In the genomic region with DNA sequence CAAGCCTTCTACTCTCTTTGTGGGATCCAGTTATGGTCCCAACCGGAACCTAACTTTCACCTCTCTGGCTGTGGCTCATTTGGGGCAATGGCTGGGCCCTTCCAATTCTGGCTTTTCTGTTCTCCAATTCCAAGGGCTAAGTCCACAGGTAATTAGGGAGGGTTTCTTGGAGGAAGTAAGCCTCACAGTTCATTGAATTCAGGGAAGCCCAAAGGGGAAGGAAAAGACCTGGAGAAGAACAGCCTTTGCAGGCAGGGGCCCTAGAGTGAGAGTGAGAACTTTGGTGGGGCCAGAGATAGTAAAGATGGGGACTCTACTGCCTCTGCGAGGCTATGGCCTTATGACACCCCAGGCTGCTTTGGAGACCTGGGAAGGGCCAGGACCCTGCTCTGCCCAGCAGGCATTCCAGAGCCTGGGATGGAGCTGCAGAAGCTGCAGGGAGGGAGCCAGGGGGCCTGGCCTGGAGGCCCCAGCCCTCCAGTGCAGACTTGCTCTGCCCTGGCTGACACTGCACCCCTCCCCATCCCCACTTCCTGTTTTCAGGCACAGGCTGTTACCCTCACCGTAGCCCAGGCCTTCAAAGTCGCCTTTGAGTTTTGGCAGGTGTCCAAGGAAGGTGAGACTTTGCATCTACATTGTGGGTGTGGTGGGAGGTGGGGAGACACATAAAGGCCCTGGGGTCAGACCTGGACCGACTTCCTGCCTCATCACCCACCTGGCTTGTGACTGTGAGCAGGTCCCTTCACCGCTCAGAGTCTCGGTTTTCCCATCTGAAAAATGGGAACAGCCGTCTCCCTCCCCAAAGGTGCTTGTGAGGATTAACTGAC, we compare ENCODE assay signal across 8 cellular contexts. TPM values are rescaled to one million over a fixed set of nuclear protein-coding genes. Genes with fewer than 3 reads are reported as not detected.
DNase-seq lines count a peak whose midpoint lies in the region; ATAC-seq and TF ChIP-seq lines count a peak whose summit lies in the region.

No MANE protein-coding gene starts in this region.

- H2AFZ ChIP-seq in OCI-LY7 (ENCODE audit: low read length): no peak overlapping the region

- H3K4me1 ChIP-seq in OCI-LY7 (ENCODE audit: insufficient read depth, low read length, poor library complexity, severe bottlenecking): peaks cover 86% of the 10 kb centered on the region
- H3K4me1 ChIP-seq in prostate gland (replicated peaks): peaks cover 32% of the 10 kb centered on the region
- peaks cover 52% of the 10 kb centered on the region for H3K4me1 ChIP-seq in suprapubic skin

- POLR2A ChIA-PET in OCI-LY7 (lab: Charles Lee): interaction anchor here (0.6 to 1.9 kb wide), 2 partner anchors 13 to 343 kb away, joined by 4 to 17 read pairs; no protein-coding TSS in a partner anchor

- H3K9me3 ChIP-seq in OCI-LY7 (ENCODE audit: low read length) (no peaks in the 10 kb centered on the region), prostate gland (no peaks in the 10 kb centered on the region), suprapubic skin (no peaks in the 10 kb centered on the region)

- H3K27ac ChIP-seq in OCI-LY7 (ENCODE audit: low read depth, low read length, poor library complexity, severe bottlenecking): peak overlapping the region; percentile 85
- H3K27ac ChIP-seq in prostate gland: peak overlapping the region; percentile 20 to 32
- H3K27ac ChIP-seq in suprapubic skin: no peak overlapping the region

- TF ChIP-seq POLR2A in prostate gland (IDR thresholded peaks at IDR 0.05): no peak
- no peak for TF ChIP-seq POLR2A in suprapubic skin (IDR thresholded peaks at IDR 0.05)

- no peaks in the 10 kb centered on the region for H4K20me1 ChIP-seq in OCI-LY7 (ENCODE audit: insufficient read depth, low read length)

- H3K36me3 ChIP-seq in OCI-LY7 (ENCODE audit: insufficient read depth, low read length) (peaks cover 28% of the 10 kb centered on the region; the same call in 1 of the 2 replicates), prostate gland (no peaks in the 10 kb centered on the region), suprapubic skin (peaks cover 50% of the 10 kb centered on the region)

- no peaks in the 10 kb centered on the region for H3K9me2 ChIP-seq in OCI-LY7 (ENCODE audit: insufficient read depth, low read length)

- H3K4me3 ChIP-seq in OCI-LY7 (ENCODE audit: low read depth, low read length, poor library complexity, severe bottlenecking): peak overlapping the region; percentile 64
- no peak overlapping the region for H3K4me3 ChIP-seq in prostate gland
- no peak overlapping the region for H3K4me3 ChIP-seq in suprapubic skin

- H3K27me3 ChIP-seq in prostate gland (replicated peaks; ENCODE audit: insufficient read depth) (no peaks in the 10 kb centered on the region), suprapubic skin (no peaks in the 10 kb centered on the region)

- 0 out of 2 replicates have a peak, but pooled peaks cover 4% of the 10 kb centered on the region for H3K79me2 ChIP-seq in OCI-LY7 (ENCODE audit: insufficient read depth, low read depth, low read length)

- DNase-seq in CD1c-positive myeloid dendritic cell (ENCODE audit: extremely low spot score): peak; percentile 51
- peak; percentile 98 for DNase-seq in OCI-LY7 (ENCODE audit: low spot score)
- DNase-seq in activated effector memory CD4-positive, alpha-beta T cell treated with anti-CD3 and anti-CD28 coated beads, Interleukin-2, amount 50 U/mL, for 16 hours: peak; percentile 87
- DNase-seq in prostate gland (ENCODE audit: low spot score): peak; percentile 23
- DNase-seq in cortex of kidney (lab: John Stamatoyannopoulos, UW): no peak
- no peak for DNase-seq in A172 (ENCODE audit: low spot score)
- DNase-seq in suprapubic skin (ENCODE audit: low spot score in 2 of 2): no peak

- CTCF ChIA-PET in OCI-LY7 (lab: Charles Lee; ENCODE audit: unreplicated experiment): interaction anchor here (1.0 to 1.2 kb wide), 2 partner anchors 13 to 352 kb away, joined by 3 to 5 read pairs; no protein-coding TSS in a partner anchor

- no TSS peak for BruUV-seq in OCI-LY7 (replicated peaks; lab: Mats Ljungman, UMichigan)

- TF ChIP-seq CTCF in OCI-LY7 (conservative IDR thresholded peaks at IDR 0.05; ENCODE audit: low read length) (no peak), prostate gland (IDR thresholded peaks at IDR 0.05) (no peak), suprapubic skin (IDR thresholded peaks at IDR 0.05) (no peak)

- intact Hi-C loops in OCI-LY7 (cut with micrococcal nuclease; ENCODE audit: unreplicated experiment): loop anchor here (5.0 kb wide), 1 partner anchor 55 kb away; a partner anchor contains a TSS
- intact Hi-C loops in prostate gland (cut with DNase I): no loop called here

- H3K4me2 ChIP-seq in OCI-LY7 (ENCODE audit: low read length): peak overlapping the region; percentile 77

- TF ChIP-seq EP300 in suprapubic skin (IDR thresholded peaks at IDR 0.05): no peak

- ATAC-seq in GM21390 (IDR thresholded peaks at IDR 0.05; ENCODE audit: unreplicated experiment): peak; percentile 82

- WGBS in prostate gland: 64% methylated on average over 8 of the region's 8 CpGs
- 73% methylated on average over 6 of the region's 8 CpGs for WGBS in suprapubic skin

RNA-seq across cellular contexts. Expression of a gene that starts 18.9 kb away (rescaled TPM):
- 12.6 and 14.9 TPM in 2 replicates for total RNA-seq in OCI-LY7 (2014; rRNA removed; shearing (Covaris generic))
- total RNA-seq in OCI-LY7 (2022): 30.3 and 36.2 TPM in 2 replicates
- 10 to 100 TPM; 37.8 to 56.3 TPM for total RNA-seq in prostate gland
- 8.0 and 12.7 TPM in 2 replicates for total RNA-seq in A172 (2014; rRNA removed; shearing (Covaris generic))
- 10 to 100 TPM; 28.0 to 50.5 (median 40.7) TPM for total RNA-seq in suprapubic skin

RNA-seq across cellular contexts. Expression of a gene that starts 54.3 kb away (rescaled TPM):
- 2.4 and 3.0 TPM in 2 replicates for total RNA-seq in OCI-LY7 (2014; rRNA removed; shearing (Covaris generic))
- total RNA-seq in OCI-LY7 (2022): 4.6 and 4.9 TPM in 2 replicates
- total RNA-seq in prostate gland: 10 to 100 TPM; 22.8 to 34.4 TPM
- total RNA-seq in A172 (2014; rRNA removed; shearing (Covaris generic)): 0.67 and 1.5 TPM in 2 replicates
- 10 to 100 TPM in 1 of 4 donors, 1 to 10 TPM in 3; 7.3 to 15.2 (median 8.0) TPM for total RNA-seq in suprapubic skin

Comparison
In these comparisons a context has a peak if more than half of its experiments do, and no peak if none do; other contexts are left out.
1. DNase-seq: peak in CD1c-positive myeloid dendritic cell (single experiment), OCI-LY7 (single experiment), activated effector memory CD4-positive, alpha-beta T cell treated with anti-CD3 and anti-CD28 coated beads, Interleukin-2, amount 50 U/mL, for 16 hours (single experiment) and prostate gland (single experiment); none in cortex of kidney (single experiment), A172 (single experiment) and suprapubic skin (0 of 2).